In the genomic region with DNA sequence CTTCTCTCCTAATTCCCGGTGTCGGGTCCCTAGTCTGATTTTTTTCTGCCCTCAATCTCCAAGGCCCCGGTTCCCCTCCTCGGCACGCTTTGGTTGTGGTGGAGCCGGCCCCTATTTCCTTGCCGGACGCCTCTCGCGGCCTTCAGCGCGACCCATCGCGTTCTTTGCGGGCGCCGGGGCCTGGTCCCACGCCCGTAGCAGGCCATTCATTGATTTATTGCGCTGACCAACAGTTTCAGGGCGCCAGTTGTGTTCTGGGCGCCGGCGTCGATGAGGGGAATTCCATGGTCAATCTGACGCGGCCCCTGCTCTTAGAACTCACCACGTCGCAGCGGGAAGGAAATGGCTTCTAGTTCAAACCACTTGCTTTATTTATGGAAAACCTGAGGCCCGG, we compare ENCODE assay signal across 8 cellular contexts. TPM values are rescaled to one million over a fixed set of nuclear protein-coding genes. Genes with fewer than 3 reads are reported as not detected.
DNase-seq lines count a peak whose midpoint lies in the region; ATAC-seq and TF ChIP-seq lines count a peak whose summit lies in the region.

No MANE protein-coding gene starts in this region.

- ATAC-seq in HG03097 (IDR thresholded peaks at IDR 0.05; ENCODE audit: low FRiP score, unreplicated experiment) (peak; percentile 30), heart right ventricle (peak in 7 of 8 donors; percentile 1 to 24 (median 11))

- peaks cover 58% of the 10 kb centered on the region for H3K4me1 Mint-ChIP-seq in activated naive CD4-positive, alpha-beta T cell treated with anti-CD3 and anti-CD28 coated beads, Interleukin-2, amount 10 ng/mL, durations not matched to agents 7 days and 5 days

- DNase-seq in A673 (ENCODE audit: low spot score) (peak; percentile 37), RPMI8226 (peak; percentile 43), heart right ventricle (peak in 1 of 2 donors; percentile 29), posterior vena cava (ENCODE audit: low spot score) (peak; percentile 85), ureter (ENCODE audit: low spot score) (peak; percentile 45)
- DNase-seq in activated naive CD4-positive, alpha-beta T cell treated with anti-CD3 and anti-CD28 coated beads, Interleukin-2, amount 10 ng/mL, durations not matched to agents 7 days and 5 days = peak; percentile 63

- no peaks in the 10 kb centered on the region for H3K27me3 Mint-ChIP-seq in activated naive CD4-positive, alpha-beta T cell treated with anti-CD3 and anti-CD28 coated beads, Interleukin-2, amount 10 ng/mL, durations not matched to agents 7 days and 5 days

- H3K36me3 ChIP-seq in A673 (ENCODE audit: insufficient read depth, low read length, poor library complexity, severe bottlenecking) (peaks cover 32% of the 10 kb centered on the region), heart right ventricle (peaks cover 0 to 39% (median 0%) of the 10 kb centered on the region in 9 donors)

- H3K9me3 Mint-ChIP-seq in activated naive CD4-positive, alpha-beta T cell treated with anti-CD3 and anti-CD28 coated beads, Interleukin-2, amount 10 ng/mL, durations not matched to agents 7 days and 5 days = no peaks in the 10 kb centered on the region

- POLR2A ChIA-PET in A673 (lab: Charles Lee; ENCODE audit: low non-redundant PET) = no interaction called here

- H3K36me3 Mint-ChIP-seq in activated naive CD4-positive, alpha-beta T cell treated with anti-CD3 and anti-CD28 coated beads, Interleukin-2, amount 10 ng/mL, durations not matched to agents 7 days and 5 days = peaks cover 44% of the 10 kb centered on the region

- intact Hi-C loops in A673 (cut with micrococcal nuclease; ENCODE audit: unreplicated experiment) = loop anchor here (10.0 kb wide), 1 partner anchor 1984 kb away; no protein-coding TSS in a partner anchor
- intact Hi-C loops in heart right ventricle (cut with DNase I) = loop anchor here in 4 of 10 donors (5.0 to 10.0 kb wide), 5 partner anchors 76 to 274 kb away; partner anchors contain the start of genes BCS1L (in 3 of the 4), ZNF142 (in 3 of the 4), CTDSP1 (in 1 of the 4) and TMBIM1 (in 1 of the 4)
- intact Hi-C loops in posterior vena cava (cut with DNase I) = no loop called here

- peak overlapping the region; percentile 95 for H3K4me3 Mint-ChIP-seq in activated naive CD4-positive, alpha-beta T cell treated with anti-CD3 and anti-CD28 coated beads, Interleukin-2, amount 10 ng/mL, durations not matched to agents 7 days and 5 days

- no peaks in the 10 kb centered on the region for H3K27me3 ChIP-seq in A673 (replicated peaks; ENCODE audit: insufficient read depth, low read depth, low read length, poor library complexity)
- H3K27me3 ChIP-seq in heart right ventricle = no peaks in the 10 kb centered on the region

- WGBS in heart right ventricle, 2 donors = 0% methylated on average over 31 of the region's 31 CpGs

- H3K4me1 ChIP-seq in A673 (ENCODE audit: insufficient read depth, low read length, poor library complexity, severe bottlenecking) (peaks cover 19% of the 10 kb centered on the region), heart right ventricle (peaks cover 8 to 51% (median 48%) of the 10 kb centered on the region in 9 donors)

- no TSS peak for BruUV-seq in A673 (replicated peaks; lab: Mats Ljungman, UMichigan)

- peak overlapping the region; percentile 94 for H3K27ac ChIP-seq in A673 (ENCODE audit: low read depth, low read length, poor library complexity, severe bottlenecking)
- peak overlapping the region; percentile 68 to 97 (median 94) for H3K27ac ChIP-seq in heart right ventricle

- CTCF ChIA-PET in A673 (lab: Charles Lee) = no interaction called here
- CTCF ChIA-PET in activated naive CD4-positive, alpha-beta T cell treated with anti-CD3 and anti-CD28 coated beads, Interleukin-2, amount 10 ng/mL, durations not matched to agents 7 days and 5 days (lab: Charles Lee) = no interaction called here

- H3K27ac Mint-ChIP-seq in activated naive CD4-positive, alpha-beta T cell treated with anti-CD3 and anti-CD28 coated beads, Interleukin-2, amount 10 ng/mL, durations not matched to agents 7 days and 5 days = peak overlapping the region; percentile 99

- peak; percentile 19 for TF ChIP-seq POLR2A in GM18526 (IDR thresholded peaks at IDR 0.05; ENCODE audit: extremely low read depth, insufficient read length)

- TF ChIP-seq CTCF in A673 (conservative IDR thresholded peaks at IDR 0.05; ENCODE audit: low read depth, low read length) (no peak), heart right ventricle (IDR thresholded peaks at IDR 0.05) (no peak)

- H3K4me3 ChIP-seq in A673 (ENCODE audit: low read depth, low read length, poor library complexity, severe bottlenecking) = peak overlapping the region; percentile 92
- peak overlapping the region; percentile 61 to 96 (median 84) for H3K4me3 ChIP-seq in heart right ventricle

- H3K9me3 ChIP-seq in A673 (ENCODE audit: low read depth, low read length, poor library complexity, severe bottlenecking) = no peaks in the 10 kb centered on the region
- no peaks in the 10 kb centered on the region for H3K9me3 ChIP-seq in heart right ventricle

RNA-seq across cellular contexts. Expression of gene CNOT9, which starts 0.4 kb away (rescaled TPM):
- total RNA-seq in A673 (2021) = 89.5 and 92.3 TPM in 2 replicates
- 10 to 100 TPM; 15.7 to 28.2 (median 21.1) TPM for total RNA-seq in heart right ventricle
- 10 to 100 TPM; 16.9 to 17.6 TPM for polyA plus RNA-seq in heart right ventricle
- total RNA-seq in posterior vena cava = 10 to 100 TPM; 29.3 to 31.5 TPM
- 59.6 TPM for total RNA-seq in ureter

RNA-seq across cellular contexts. Expression of gene USP37, which starts 0.9 kb away (rescaled TPM):
- total RNA-seq in A673 (2021) (31.0 and 33.2 TPM in 2 replicates), heart right ventricle (10 to 100 TPM in 3 of 10 donors, 1 to 10 TPM in 7; 6.3 to 11.1 (median 8.5) TPM), posterior vena cava (10 to 100 TPM; 11.7 to 13.9 TPM), ureter (24.8 TPM)
- 1 to 10 TPM; 1.8 to 2.3 TPM for polyA plus RNA-seq in heart right ventricle

RNA-seq across cellular contexts. Expression of gene PLCD4, which starts 38.7 kb away (rescaled TPM):
- 0.24 and 0.39 TPM in 2 replicates for total RNA-seq in A673 (2021)
- 1 to 10 TPM in 6 of 10 donors, under 1 TPM in 4; 0.42 to 2.3 (median 1.1) TPM for total RNA-seq in heart right ventricle
- polyA plus RNA-seq in heart right ventricle = under 1 TPM; 0.23 to 0.59 TPM
- total RNA-seq in posterior vena cava = 1 to 10 TPM; 1.0 to 1.9 TPM
- 3.9 TPM for total RNA-seq in ureter
